Comparison of ENCODE assay signal across 14 cellular contexts in genomic region chr6:31870385-31870921, GRCh38. TPM values are rescaled to one million over a fixed set of nuclear protein-coding genes. Genes with fewer than 3 reads are reported as not detected.
DNase-seq lines count a peak whose midpoint lies in the region; ATAC-seq, FAIRE-seq and TF ChIP-seq lines count a peak whose summit lies in the region.
"Had no signal": no experiment of that assay in that cellular context is flagged by ENCODE, and none has a peak within 500 bp of the region (broad histone marks: within the 10 kb centered on the region; RNA-seq: fewer than 3 reads in every experiment).

No MANE protein-coding gene starts in this region.

- 61% methylated on average over 16 of the region's 16 CpGs for WGBS in K562 (ENCODE audit: insufficient coverage, low coverage, missing lambda C conversion rate)

- no TSS peak for BruUV-seq in K562 (replicated peaks; lab: Mats Ljungman, UMichigan)

- H3K79me2 ChIP-seq in Loucy (ENCODE audit: insufficient read depth, low read length) (no peaks in the 10 kb centered on the region), K562 (ENCODE audit: control insufficient read depth, insufficient read depth, low read length) (peaks cover 3% of the 10 kb centered on the region), neural progenitor cell (ENCODE audit: low read depth) (no peaks in the 10 kb centered on the region)

- H3K9me3 ChIP-seq in Loucy (ENCODE audit: insufficient read depth, low read depth, low read length) (no peaks in the 10 kb centered on the region), K562 (replicated peaks; ENCODE audit: control insufficient read depth, insufficient read depth, low read depth, low read length) (no peaks in the 10 kb centered on the region), neural progenitor cell (ENCODE audit: low read depth) (no peaks in the 10 kb centered on the region)
- no peaks in the 10 kb centered on the region for H3K9me3 ChIP-seq in CD4-positive, alpha-beta memory T cell (ENCODE audit: control insufficient read depth in 1 of 2, low read length in 2 of 2)
- H3K9me3 ChIP-seq: suprapubic skin had no signal

- FAIRE-seq in K562 (lab: Jason Lieb, UNC) = no peak

- no peaks in the 10 kb centered on the region for H3K9me2 ChIP-seq in Loucy (replicated peaks; ENCODE audit: low read depth, low read length)

- no peak overlapping the region for H3K27ac Mint-ChIP-seq in neural progenitor cell
- no peak overlapping the region for H3K27ac Mint-ChIP-seq in CD4-positive, alpha-beta memory T cell

- no peaks in the 10 kb centered on the region for H3K9me1 ChIP-seq in K562 (ENCODE audit: control insufficient read depth, insufficient read depth, low read length)

- H3K4me3 ChIP-seq in Loucy (ENCODE audit: low read length, poor library complexity, severe bottlenecking) = no peak overlapping the region
- no peak overlapping the region for H3K4me3 ChIP-seq in K562
- no peak overlapping the region for H3K4me3 ChIP-seq in neural progenitor cell
- H3K4me3 ChIP-seq in CD4-positive, alpha-beta memory T cell (ENCODE audit: low read length in 2 of 2) = no peak overlapping the region
- H3K4me3 ChIP-seq: suprapubic skin had no signal

- CTCF ChIA-PET in GM10248 (lab: Yijun Ruan, JAX) (interaction anchor here (1.2 kb wide), 1 partner anchor 18 kb away, joined by 3 read pairs; no protein-coding TSS in a partner anchor), K562 (lab: Yijun Ruan, JAX; ENCODE audit: low intra/inter-chr PET ratio) (interaction anchor here (0.6 kb wide), 1 partner anchor 141 kb away, joined by 7 read pairs; the partner anchor contains the start of gene DDAH2)
- CTCF ChIA-PET in CD4-positive, alpha-beta memory T cell (lab: Charles Lee; ENCODE audit: partially characterized antibody) = no interaction called here

- H3F3A ChIP-seq in Loucy (ENCODE audit: low read depth) = 0 out of 2 replicates have a peak, but pooled peaks cover 5% of the 10 kb centered on the region
- peaks cover 8% of the 10 kb centered on the region for H3F3A ChIP-seq in neural progenitor cell (ENCODE audit: low read depth)

- DNase-seq in GM10248 (ENCODE audit: extremely low spot score) (no peak), K562 (ENCODE audit: extremely low read depth in 1 of 4, low spot score in 3 of 4) (peak in 3 of 4 experiments; percentile 45 to 74 (median 64)), neural progenitor cell (ENCODE audit: low spot score) (no peak), COLO829 (ENCODE audit: low spot score) (no peak), NCI-H2196 (lab: John Stamatoyannopoulos, UW; ENCODE audit: unreplicated experiment) (no peak)
- no peak for DNase-seq in CD4-positive, alpha-beta memory T cell
- DNase-seq: activated CD4-positive, CD25-positive, alpha-beta regulatory T cell treated with anti-CD3 and anti-CD28 coated beads, Interleukin-2, amount 50 U/mL, for 72 hours; effector memory CD4-positive, alpha-beta T cell; glutamatergic neuron; left colon; naive thymus-derived CD8-positive, alpha-beta T cell had no signal

- no peak for TF ChIP-seq RAD21 in K562 (CRISPR knock-in tag; conservative IDR thresholded peaks at IDR 0.05 in 1 of 2, IDR thresholded peaks at IDR 0.05 in 1 of 2)

- H3K4me2 ChIP-seq in Loucy (ENCODE audit: low read depth, low read length, poor library complexity, severe bottlenecking) (no peak overlapping the region), K562 (ENCODE audit: insufficient read depth, low read length) (no peak overlapping the region), neural progenitor cell (peak overlapping the region; percentile 35)

- no peaks in the 10 kb centered on the region for H4K20me1 ChIP-seq in Loucy (ENCODE audit: insufficient read depth, low read length, poor library complexity, severe bottlenecking)
- H4K20me1 ChIP-seq in K562 (replicated peaks; ENCODE audit: control insufficient read depth, insufficient read depth, low read length) = no peaks in the 10 kb centered on the region
- H4K20me1 ChIP-seq in neural progenitor cell (ENCODE audit: low read depth) = no peaks in the 10 kb centered on the region

- intact Hi-C loops in K562 (cut with micrococcal nuclease) = no loop called here
- intact Hi-C loops in CD4-positive, alpha-beta memory T cell (cut with micrococcal nuclease) = no loop called here

- TF ChIP-seq POLR2A in K562 (conservative IDR thresholded peaks at IDR 0.05) = no peak

- no peaks in the 10 kb centered on the region for H3K36me3 Mint-ChIP-seq in neural progenitor cell
- H3K36me3 Mint-ChIP-seq in CD4-positive, alpha-beta memory T cell = no peaks in the 10 kb centered on the region
- H3K36me3 Mint-ChIP-seq: naive thymus-derived CD8-positive, alpha-beta T cell had no signal

- H3K9ac ChIP-seq in Loucy (ENCODE audit: low read depth, low read length, poor library complexity, severe bottlenecking) (no peak overlapping the region), K562 (ENCODE audit: insufficient read depth in 1 of 2, low read depth in 2 of 2, low read length in 2 of 2) (peak overlapping the region in 1 of 2 experiments; percentile 15; a peak in 1 of 4 replicates), neural progenitor cell (no peak overlapping the region)

- H3K27me3 ChIP-seq in Loucy (ENCODE audit: insufficient read depth, low read length, poor library complexity, severe bottlenecking) (no peaks in the 10 kb centered on the region), K562 (ENCODE audit: control insufficient read depth in 2 of 2, insufficient read depth in 2 of 2, low read length in 2 of 2) (peaks cover 0 to 4% of the 10 kb centered on the region in 2 experiments; a peak in 2 of 5 replicates), neural progenitor cell (no peaks in the 10 kb centered on the region)
- H3K27me3 ChIP-seq in CD4-positive, alpha-beta memory T cell (ENCODE audit: insufficient read depth, low read length) = no peaks in the 10 kb centered on the region
- H3K27me3 ChIP-seq: suprapubic skin had no signal

- no peaks in the 10 kb centered on the region for H3K36me3 ChIP-seq in Loucy (ENCODE audit: insufficient read depth, low read length)
- peaks cover 3% of the 10 kb centered on the region; the same call in 1 of the 3 replicates for H3K36me3 ChIP-seq in K562 (ENCODE audit: control insufficient read depth, insufficient read depth, low read length)
- H3K36me3 ChIP-seq in neural progenitor cell = no peaks in the 10 kb centered on the region
- H3K36me3 ChIP-seq in CD4-positive, alpha-beta memory T cell (ENCODE audit: insufficient read depth, low read length) = no peaks in the 10 kb centered on the region
- H3K36me3 ChIP-seq: suprapubic skin had no signal

- H3K4me1 Mint-ChIP-seq in neural progenitor cell = peaks cover 24% of the 10 kb centered on the region
- H3K4me1 Mint-ChIP-seq in CD4-positive, alpha-beta memory T cell = peaks cover 0 to 6% (median 3%) of the 10 kb centered on the region in 4 donors

- H3K27ac ChIP-seq in K562 (ENCODE audit: extremely low read depth, low read depth, low read length) (no peak overlapping the region), neural progenitor cell (no peak overlapping the region)
- no peak overlapping the region for H3K27ac ChIP-seq in CD4-positive, alpha-beta memory T cell (ENCODE audit: low read depth, low read length)
- H3K27ac ChIP-seq: suprapubic skin had no signal

- TF ChIP-seq CTCF in GM10248 (IDR thresholded peaks at IDR 0.05; ENCODE audit: control extremely low read depth, extremely low read depth, low read depth, missing control alignments) (peak; percentile 22), Loucy (conservative IDR thresholded peaks at IDR 0.05; ENCODE audit: low read length) (peak; percentile 46), K562 (IDR thresholded peaks at IDR 0.05 in 2 of 3, conservative IDR thresholded peaks at IDR 0.05 in 1 of 3; ENCODE audit: insufficient read depth in 2 of 3, low read depth in 1 of 3, low read length in 3 of 3) (peak; percentile 21 to 53 (median 41); a peak in 5 of 6 replicates), neural progenitor cell (IDR thresholded peaks at IDR 0.05) (peak; percentile 6)

- POLR2A ChIA-PET in GM10248 (lab: Yijun Ruan, JAX) (no interaction called here), K562 (lab: Yijun Ruan, JAX) (interaction anchor here (1.1 kb wide), 1 partner anchor 43 kb away, joined by 7 read pairs; the partner anchor contains the start of gene HSPA1B)
- POLR2A ChIA-PET in CD4-positive, alpha-beta memory T cell (lab: Charles Lee; ENCODE audit: partially characterized antibody) = no interaction called here

- H3K4me1 ChIP-seq in Loucy (ENCODE audit: insufficient read depth, low read length, poor library complexity, severe bottlenecking) (no peaks in the 10 kb centered on the region), K562 (replicated peaks in 1 of 2; ENCODE audit: control insufficient read depth in 2 of 2, insufficient read depth in 2 of 2, low read length in 2 of 2) (peaks cover 2 to 23% of the 10 kb centered on the region in 2 experiments; a peak in 3 of 5 replicates), neural progenitor cell (peaks cover 10% of the 10 kb centered on the region)
- H3K4me1 ChIP-seq in CD4-positive, alpha-beta memory T cell (ENCODE audit: insufficient read depth, low read length) = no peaks in the 10 kb centered on the region
- H3K4me1 ChIP-seq: suprapubic skin had no signal

- in situ Hi-C loops in K562 (cut with MboI) = no loop called here

- ATAC-seq in K562 = peak; percentile 60
- ATAC-seq: left colon; naive thymus-derived CD8-positive, alpha-beta T cell had no signal

- peaks cover 9% of the 10 kb centered on the region for H3K27me3 Mint-ChIP-seq in neural progenitor cell (ENCODE audit: insufficient read depth, low read depth)
- H3K27me3 Mint-ChIP-seq in CD4-positive, alpha-beta memory T cell = peaks cover 0 to 3% of the 10 kb centered on the region in 2 donors

- no peak for TF ChIP-seq EP300 in K562 (IDR thresholded peaks at IDR 0.05; ENCODE audit: low read length)

- no peak overlapping the region for H3K4me3 Mint-ChIP-seq in neural progenitor cell
- no peak overlapping the region for H3K4me3 Mint-ChIP-seq in CD4-positive, alpha-beta memory T cell
- H3K4me3 Mint-ChIP-seq: naive thymus-derived CD8-positive, alpha-beta T cell had no signal

- H2AFZ ChIP-seq in Loucy (ENCODE audit: low read length) (no peak overlapping the region), K562 (ENCODE audit: low read depth, low read length) (no peak overlapping the region), neural progenitor cell (replicated peaks) (peak overlapping the region; percentile 96)

- H3K9me3 Mint-ChIP-seq in neural progenitor cell = no peaks in the 10 kb centered on the region
- H3K9me3 Mint-ChIP-seq in CD4-positive, alpha-beta memory T cell = no peaks in the 10 kb centered on the region
- H3K9me3 Mint-ChIP-seq: naive thymus-derived CD8-positive, alpha-beta T cell had no signal

RNA-seq across cellular contexts. Expression of gene NEU1, which starts 7.8 kb away (rescaled TPM):
- 67.7 and 179 TPM in 2 replicates for total RNA-seq in K562 (2011; cell fraction: chromatin; rRNA removed; ENCODE audit: low replicate concordance)
- total RNA-seq in K562 (2011; cell fraction: nucleolus; rRNA removed) = 199 and 231 TPM in 2 replicates
- total RNA-seq in K562 (2011; cell fraction: nucleoplasm; rRNA removed) = 148 and 162 TPM in 2 replicates
- total RNA-seq in K562 (2014; rRNA removed) (50.3 and 54.0 TPM in 2 replicates), K562 (2014; rRNA removed; fragmentation: Illumina TruSeq; extraction: Trizol) (30.9 and 33.6 TPM in 2 replicates), K562 (2015; rRNA removed; fragmentation: Illumina TruSeq; extraction: Trizol) (63.9 and 64.3 TPM in 2 replicates), K562 (2021) (44.8 and 51.0 TPM in 2 replicates), neural progenitor cell (ENCODE audit: low replicate concordance) (17.4 and 30.3 TPM in 2 replicates)
- polyA plus RNA-seq in K562 (2011; rRNA removed) (67.8 and 79.4 TPM in 2 replicates), K562 (2014; fragmentation: Illumina TruSeq; extraction: Trizol) (53.4 and 60.3 TPM in 2 replicates), K562 (2014; fragmentation: Nextera tagmentation; extraction: Ambion mirVana) (10 to 100 TPM; 14.8 to 20.6 TPM), K562 (2014; rRNA removed) (51.5 and 51.9 TPM in 2 replicates)
- 96.7 and 120 TPM in 2 replicates for polyA plus RNA-seq in K562 (2011; cell fraction: cytosol; rRNA removed)
- 72.0 and 94.4 TPM in 2 replicates for polyA plus RNA-seq in K562 (2011; cell fraction: nucleus; rRNA removed)
- polyA plus RNA-seq in K562 (2012) = 72.5 and 193 TPM in 2 replicates
- polyA minus RNA-seq in K562 (2011; rRNA and poly(A)+ RNA removed) = 39.7 and 44.9 TPM in 2 replicates
- 32.9 and 34.4 TPM in 2 replicates for polyA minus RNA-seq in K562 (2011; cell fraction: cytosol; rRNA and poly(A)+ RNA removed)
- polyA minus RNA-seq in K562 (2011; cell fraction: nucleus; rRNA and poly(A)+ RNA removed) = 21.7 and 26.9 TPM in 2 replicates
- total RNA-seq in CD4-positive, alpha-beta memory T cell = 10 to 100 TPM; 19.6 to 21.1 TPM
- 10 to 100 TPM; 22.5 to 23.4 TPM for polyA plus RNA-seq in CD4-positive, alpha-beta memory T cell

RNA-seq across cellular contexts. Expression of gene SLC44A4, which starts 8.3 kb away (rescaled TPM):
- total RNA-seq in K562 (2011; cell fraction: chromatin; rRNA removed; ENCODE audit: low replicate concordance) = 13.6 and 22.5 TPM in 2 replicates
- total RNA-seq in K562 (2011; cell fraction: nucleolus; rRNA removed) = 16.0 and 16.6 TPM in 2 replicates
- 10.0 and 15.2 TPM in 2 replicates for total RNA-seq in K562 (2011; cell fraction: nucleoplasm; rRNA removed)
- total RNA-seq in K562 (2014; rRNA removed) (7.9 and 9.8 TPM in 2 replicates), K562 (2014; rRNA removed; fragmentation: Illumina TruSeq; extraction: Trizol) (7.3 and 10.3 TPM in 2 replicates), K562 (2015; rRNA removed; fragmentation: Illumina TruSeq; extraction: Trizol) (9.2 and 11.2 TPM in 2 replicates), K562 (2021) (13.6 and 18.6 TPM in 2 replicates), neural progenitor cell (ENCODE audit: low replicate concordance) (0.32 and 0.93 TPM in 2 replicates)
- polyA plus RNA-seq in K562 (2011; rRNA removed) (11.2 and 13.0 TPM in 2 replicates), K562 (2014; fragmentation: Illumina TruSeq; extraction: Trizol) (12.1 and 13.0 TPM in 2 replicates), K562 (2014; fragmentation: Nextera tagmentation; extraction: Ambion mirVana) (10 to 100 TPM in 1 of 2 experiments, 1 to 10 TPM in 1; 9.0 to 12.8 TPM), K562 (2014; rRNA removed) (13.6 TPM in 2 replicates)
- polyA plus RNA-seq in K562 (2011; cell fraction: cytosol; rRNA removed) = 9.9 and 10.0 TPM in 2 replicates
- polyA plus RNA-seq in K562 (2011; cell fraction: nucleus; rRNA removed) = 15.2 and 17.2 TPM in 2 replicates
- polyA plus RNA-seq in K562 (2012) = 10.3 and 17.3 TPM in 2 replicates
- polyA minus RNA-seq in K562 (2011; rRNA and poly(A)+ RNA removed) = 2.9 and 3.4 TPM in 2 replicates
- 1.4 and 4.3 TPM in 2 replicates for polyA minus RNA-seq in K562 (2011; cell fraction: cytosol; rRNA and poly(A)+ RNA removed)
- 4.2 and 5.8 TPM in 2 replicates for polyA minus RNA-seq in K562 (2011; cell fraction: nucleus; rRNA and poly(A)+ RNA removed)
- not detected for total RNA-seq in CD4-positive, alpha-beta memory T cell
- under 1 TPM in 1 of 2 donors, not detected in 1; 0.11 TPM for polyA plus RNA-seq in CD4-positive, alpha-beta memory T cell
- total RNA-seq: naive thymus-derived CD8-positive, alpha-beta T cell; SK-MEL-5 had no signal
- polyA plus RNA-seq: naive thymus-derived CD8-positive, alpha-beta T cell had no signal

RNA-seq across cellular contexts. Expression of gene EHMT2, which starts 27.0 kb away (rescaled TPM):
- 69.0 and 119 TPM in 2 replicates for total RNA-seq in K562 (2011; cell fraction: chromatin; rRNA removed; ENCODE audit: low replicate concordance)
- total RNA-seq in K562 (2011; cell fraction: nucleolus; rRNA removed) = 74.9 and 75.4 TPM in 2 replicates
- total RNA-seq in K562 (2011; cell fraction: nucleoplasm; rRNA removed) = 62.5 and 71.7 TPM in 2 replicates
- 42.0 and 61.8 TPM in 2 replicates for total RNA-seq in K562 (2014; rRNA removed)
- 16.5 and 24.5 TPM in 2 replicates for total RNA-seq in K562 (2014; rRNA removed; fragmentation: Illumina TruSeq; extraction: Trizol)
- total RNA-seq in K562 (2015; rRNA removed; fragmentation: Illumina TruSeq; extraction: Trizol) = 38.5 and 42.9 TPM in 2 replicates
- 61.7 and 63.8 TPM in 2 replicates for total RNA-seq in K562 (2021)
- polyA plus RNA-seq in K562 (2011; rRNA removed) = 29.1 and 49.4 TPM in 2 replicates
- 39.1 and 46.6 TPM in 2 replicates for polyA plus RNA-seq in K562 (2011; cell fraction: cytosol; rRNA removed)
- 121 and 148 TPM in 2 replicates for polyA plus RNA-seq in K562 (2011; cell fraction: nucleus; rRNA removed)
- polyA plus RNA-seq in K562 (2012) = 70.5 and 80.9 TPM in 2 replicates
- polyA plus RNA-seq in K562 (2014; fragmentation: Illumina TruSeq; extraction: Trizol) = 56.5 and 61.4 TPM in 2 replicates
- polyA plus RNA-seq in K562 (2014; fragmentation: Nextera tagmentation; extraction: Ambion mirVana) = 1 to 10 TPM; 2.1 to 4.1 TPM
- polyA plus RNA-seq in K562 (2014; rRNA removed) = 41.2 and 44.9 TPM in 2 replicates
- 31.6 and 42.3 TPM in 2 replicates for polyA minus RNA-seq in K562 (2011; rRNA and poly(A)+ RNA removed)
- 38.8 and 54.2 TPM in 2 replicates for polyA minus RNA-seq in K562 (2011; cell fraction: cytosol; rRNA and poly(A)+ RNA removed)
- 16.0 and 25.3 TPM in 2 replicates for polyA minus RNA-seq in K562 (2011; cell fraction: nucleus; rRNA and poly(A)+ RNA removed)
- total RNA-seq in neural progenitor cell (ENCODE audit: low replicate concordance) = 93.3 and 189 TPM in 2 replicates
- 10 to 100 TPM; 79.1 to 82.1 TPM for total RNA-seq in CD4-positive, alpha-beta memory T cell
- 10 to 100 TPM; 24.1 to 47.9 TPM for polyA plus RNA-seq in CD4-positive, alpha-beta memory T cell

RNA-seq across cellular contexts. Expression of gene ZBTB12, which starts 31.4 kb away (rescaled TPM):
- total RNA-seq in K562 (2011; cell fraction: chromatin; rRNA removed; ENCODE audit: low replicate concordance) = 2.2 and 5.9 TPM in 2 replicates
- total RNA-seq in K562 (2011; cell fraction: nucleolus; rRNA removed) = 6.8 and 7.0 TPM in 2 replicates
- 2.7 and 2.9 TPM in 2 replicates for total RNA-seq in K562 (2011; cell fraction: nucleoplasm; rRNA removed)
- total RNA-seq in K562 (2014; rRNA removed) (4.6 and 9.6 TPM in 2 replicates), K562 (2014; rRNA removed; fragmentation: Illumina TruSeq; extraction: Trizol) (1.4 and 1.9 TPM in 2 replicates), K562 (2015; rRNA removed; fragmentation: Illumina TruSeq; extraction: Trizol) (6.3 and 7.0 TPM in 2 replicates), K562 (2021) (9.9 and 12.4 TPM in 2 replicates), neural progenitor cell (ENCODE audit: low replicate concordance) (8.4 and 25.6 TPM in 2 replicates)
- polyA plus RNA-seq in K562 (2011; rRNA removed) (2.6 and 4.1 TPM in 2 replicates), K562 (2014; fragmentation: Illumina TruSeq; extraction: Trizol) (7.0 and 12.4 TPM in 2 replicates), K562 (2014; fragmentation: Nextera tagmentation; extraction: Ambion mirVana) (under 1 TPM in 1 of 2 experiments, not detected in 1; 0.03 TPM), K562 (2014; rRNA removed) (9.1 and 10.4 TPM in 2 replicates)
- polyA plus RNA-seq in K562 (2011; cell fraction: cytosol; rRNA removed) = 4.1 and 8.1 TPM in 2 replicates
- polyA plus RNA-seq in K562 (2011; cell fraction: nucleus; rRNA removed) = 3.8 and 4.9 TPM in 2 replicates
- polyA plus RNA-seq in K562 (2012) = 15.0 and 15.4 TPM in 2 replicates
- polyA minus RNA-seq in K562 (2011; rRNA and poly(A)+ RNA removed) = 2.7 and 3.1 TPM in 2 replicates
- polyA minus RNA-seq in K562 (2011; cell fraction: cytosol; rRNA and poly(A)+ RNA removed) = 6.1 and 6.5 TPM in 2 replicates
- 5.0 and 8.6 TPM in 2 replicates for polyA minus RNA-seq in K562 (2011; cell fraction: nucleus; rRNA and poly(A)+ RNA removed)
- total RNA-seq in CD4-positive, alpha-beta memory T cell = 1 to 10 TPM; 2.4 to 2.5 TPM
- polyA plus RNA-seq in CD4-positive, alpha-beta memory T cell = not detected
- polyA plus RNA-seq: naive thymus-derived CD8-positive, alpha-beta T cell had no signal

RNA-seq across cellular contexts. Expression of gene HSPA1B, which starts 42.9 kb away (rescaled TPM):
- 76.7 and 167 TPM in 2 replicates for total RNA-seq in K562 (2011; cell fraction: chromatin; rRNA removed; ENCODE audit: low replicate concordance)
- total RNA-seq in K562 (2011; cell fraction: nucleolus; rRNA removed) = 343 and 450 TPM in 2 replicates
- 165 and 255 TPM in 2 replicates for total RNA-seq in K562 (2011; cell fraction: nucleoplasm; rRNA removed)
- total RNA-seq in K562 (2014; rRNA removed) (197 and 320 TPM in 2 replicates), K562 (2014; rRNA removed; fragmentation: Illumina TruSeq; extraction: Trizol) (24.2 and 51.2 TPM in 2 replicates), K562 (2015; rRNA removed; fragmentation: Illumina TruSeq; extraction: Trizol) (164 and 185 TPM in 2 replicates), K562 (2021) (227 and 299 TPM in 2 replicates), neural progenitor cell (ENCODE audit: low replicate concordance) (35.3 and 65.1 TPM in 2 replicates)
- polyA plus RNA-seq in K562 (2011; rRNA removed) (35.3 and 91.9 TPM in 2 replicates), K562 (2014; fragmentation: Illumina TruSeq; extraction: Trizol) (49.0 and 89.3 TPM in 2 replicates), K562 (2014; fragmentation: Nextera tagmentation; extraction: Ambion mirVana) (under 1 TPM; 0.27 to 0.62 TPM), K562 (2014; rRNA removed) (81.7 and 86.4 TPM in 2 replicates)
- polyA plus RNA-seq in K562 (2011; cell fraction: cytosol; rRNA removed) = 65.1 and 127 TPM in 2 replicates
- polyA plus RNA-seq in K562 (2011; cell fraction: nucleus; rRNA removed) = 111 and 176 TPM in 2 replicates
- polyA plus RNA-seq in K562 (2012) = 222 and 255 TPM in 2 replicates
- 85.7 and 121 TPM in 2 replicates for polyA minus RNA-seq in K562 (2011; rRNA and poly(A)+ RNA removed)
- polyA minus RNA-seq in K562 (2011; cell fraction: cytosol; rRNA and poly(A)+ RNA removed) = 213 and 255 TPM in 2 replicates
- polyA minus RNA-seq in K562 (2011; cell fraction: nucleus; rRNA and poly(A)+ RNA removed) = 72.7 and 209 TPM in 2 replicates
- total RNA-seq in CD4-positive, alpha-beta memory T cell = 10 to 100 TPM; 58.0 to 60.8 TPM
- 1 to 10 TPM; 1.9 to 5.3 TPM for polyA plus RNA-seq in CD4-positive, alpha-beta memory T cell

Comparison
In these comparisons a context has a peak if more than half of its experiments do, and no peak if none do; other contexts are left out.
1. DNase-seq: peak in K562 (3 of 4); none in GM10248 (single experiment), neural progenitor cell (single experiment), CD4-positive, alpha-beta memory T cell (0 of 5), COLO829 (single experiment) and NCI-H2196 (single experiment).
2. Peak in every context shown above with its lines, with median percentiles within 50 percentile points of each other: CTCF ChIP-seq.